19 cellular contexts compared by ENCODE assay signal in genomic region chr5:3958389-3958788, GRCh38.
DNase-seq lines count a peak whose midpoint lies in the region; ATAC-seq and TF ChIP-seq lines count a peak whose summit lies in the region.
"Had no signal": no experiment of that assay in that cellular context is flagged by ENCODE, and none has a peak within 500 bp of the region (broad histone marks: within the 10 kb centered on the region; RNA-seq: fewer than 3 reads in every experiment).

No MANE protein-coding gene starts in this region.

- H3K36me3 ChIP-seq in BLaER1 treated with 17β-estradiol and CSF1 and Interleukin-3, amounts not matched to agents 10 nM and 100 nM = peaks cover 0 to 4% (median 0%) of the 10 kb centered on the region in 11 experiments; a peak in 1 of 22 replicates
- no peaks in the 10 kb centered on the region for H3K36me3 ChIP-seq in endodermal cell (ENCODE audit: control insufficient read depth, insufficient read depth, low read length)
- peaks cover 0 to 1% of the 10 kb centered on the region in 2 donors for H3K36me3 ChIP-seq in neuronal stem cell (replicated peaks in 1 of 2; ENCODE audit: control insufficient read depth in 2 of 2, insufficient read depth in 2 of 2, low read length in 2 of 2)
- H3K36me3 ChIP-seq in Peyer's patch = no peaks in the 10 kb centered on the region
- H3K36me3 ChIP-seq: BLaER1 had no signal

- H3K9me3 Mint-ChIP-seq in activated naive CD4-positive, alpha-beta T cell treated with anti-CD3 and anti-CD28 coated beads, Interleukin-2, amount 50 U/mL, for 24 hours = peaks cover 6% of the 10 kb centered on the region
- peaks cover 13 to 29% of the 10 kb centered on the region in 2 donors for H3K9me3 Mint-ChIP-seq in activated naive CD4-positive, alpha-beta T cell treated with anti-CD3 and anti-CD28 coated beads, Interleukin-2, amount 50 U/mL, for 72 hours
- H3K9me3 Mint-ChIP-seq in endodermal cell (no peaks in the 10 kb centered on the region), T-cell (peaks cover 5 to 15% (median 13%) of the 10 kb centered on the region in 3 donors)

- no peak overlapping the region for H2BK5ac ChIP-seq in neuronal stem cell (ENCODE audit: low read length)

- no peak overlapping the region for H2AFZ ChIP-seq in neuronal stem cell (ENCODE audit: low read length)
- H2AFZ ChIP-seq: GM23338 had no signal

- peak overlapping the region in 3 of 11 experiments; percentile 70 to 80 (median 74); a peak in 6 of 22 replicates for H3K9ac ChIP-seq in BLaER1 treated with 17β-estradiol and CSF1 and Interleukin-3, amounts not matched to agents 10 nM and 100 nM
- no peak overlapping the region for H3K9ac ChIP-seq in endodermal cell (ENCODE audit: extremely low read depth, low read length, poor library complexity, severe bottlenecking)
- H3K9ac ChIP-seq in neuronal stem cell (ENCODE audit: low read depth, low read length, poor library complexity) = no peak overlapping the region
- H3K9ac ChIP-seq: BLaER1 had no signal

- no peak overlapping the region for H2BK120ac ChIP-seq in neuronal stem cell (ENCODE audit: low read depth, low read length)

- H3K9me3 ChIP-seq in BLaER1 treated with 17β-estradiol and CSF1 and Interleukin-3, amounts not matched to agents 10 nM and 100 nM (replicated peaks in 1 of 11) = peaks cover 0 to 48% (median 16%) of the 10 kb centered on the region in 11 experiments; a peak in 15 of 22 replicates
- H3K9me3 ChIP-seq in endodermal cell (ENCODE audit: control insufficient read depth, low read length) (no peaks in the 10 kb centered on the region), neuronal stem cell (replicated peaks in 1 of 2; ENCODE audit: control insufficient read depth in 2 of 2, insufficient read depth in 1 of 2, low read depth in 1 of 2, low read length in 2 of 2) (peaks cover 0 to 2% of the 10 kb centered on the region in 2 donors), Peyer's patch (no peaks in the 10 kb centered on the region)
- H3K9me3 ChIP-seq: BLaER1 had no signal

- H3K18ac ChIP-seq in neuronal stem cell (ENCODE audit: low read length) = peak overlapping the region; percentile 67

- no peaks in the 10 kb centered on the region for H3K27me3 ChIP-seq in BLaER1 treated with 17β-estradiol and CSF1 and Interleukin-3, amounts not matched to agents 10 nM and 100 nM
- H3K27me3 ChIP-seq in endodermal cell (ENCODE audit: control insufficient read depth, insufficient read depth, low read length, poor library complexity, severe bottlenecking) = no peaks in the 10 kb centered on the region
- H3K27me3 ChIP-seq in neuronal stem cell (ENCODE audit: control insufficient read depth in 3 of 3, insufficient read depth in 3 of 3, low read depth in 1 of 3, low read length in 3 of 3) = no peaks in the 10 kb centered on the region
- H3K27me3 ChIP-seq in Peyer's patch = no peaks in the 10 kb centered on the region
- H3K27me3 ChIP-seq: BLaER1 had no signal

- TF ChIP-seq CTCF in endodermal cell (conservative IDR thresholded peaks at IDR 0.05) = no peak
- TF ChIP-seq CTCF in Peyer's patch (IDR thresholded peaks at IDR 0.05) = no peak

- no peaks in the 10 kb centered on the region for H4K20me1 ChIP-seq in BLaER1 treated with 17β-estradiol and CSF1 and Interleukin-3, amounts not matched to agents 10 nM and 100 nM
- H4K20me1 ChIP-seq: BLaER1 had no signal

- H4K91ac ChIP-seq in neuronal stem cell (ENCODE audit: low read depth, low read length, poor library complexity) = no peak overlapping the region

- TF ChIP-seq POLR2A in Peyer's patch (IDR thresholded peaks at IDR 0.05) = no peak

- peak overlapping the region; percentile 1 for H3K27ac Mint-ChIP-seq in activated naive CD4-positive, alpha-beta T cell treated with anti-CD3 and anti-CD28 coated beads, Interleukin-2, amount 50 U/mL, for 24 hours
- H3K27ac Mint-ChIP-seq in activated naive CD4-positive, alpha-beta T cell treated with anti-CD3 and anti-CD28 coated beads, Interleukin-2, amount 50 U/mL, for 72 hours = no peak overlapping the region
- H3K27ac Mint-ChIP-seq in endodermal cell = no peak overlapping the region
- H3K27ac Mint-ChIP-seq in T-cell = no peak overlapping the region
- H3K27ac Mint-ChIP-seq: B cell; CD14-positive monocyte; CD4-positive, alpha-beta T cell; CD8-positive, alpha-beta memory T cell; GM23338; H9 had no signal

- no peak overlapping the region for H2AK5ac ChIP-seq in neuronal stem cell (ENCODE audit: low read depth, low read length)

- H4K8ac ChIP-seq in neuronal stem cell (ENCODE audit: low read depth, low read length) = no peak overlapping the region

- H3K4me3 Mint-ChIP-seq in activated naive CD4-positive, alpha-beta T cell treated with anti-CD3 and anti-CD28 coated beads, Interleukin-2, amount 50 U/mL, for 24 hours = no peak overlapping the region
- H3K4me3 Mint-ChIP-seq in endodermal cell (no peak overlapping the region), T-cell (no peak overlapping the region)
- H3K4me3 Mint-ChIP-seq: B cell; CD14-positive monocyte; CD4-positive, alpha-beta T cell; CD8-positive, alpha-beta memory T cell; GM23338; H9 had no signal

- CTCF ChIA-PET in T-cell (lab: Charles Lee) = no interaction called here

- POLR2A ChIA-PET in T-cell (lab: Charles Lee) = no interaction called here

- peak overlapping the region in 9 of 11 experiments; percentile 42 to 97 (median 85); a peak in 17 of 22 replicates for H3K27ac ChIP-seq in BLaER1 treated with 17β-estradiol and CSF1 and Interleukin-3, amounts not matched to agents 10 nM and 100 nM
- no peak overlapping the region for H3K27ac ChIP-seq in endodermal cell (ENCODE audit: low read depth, low read length)
- H3K27ac ChIP-seq in neuronal stem cell (replicated peaks; ENCODE audit: low read length) = no peak overlapping the region
- H3K27ac ChIP-seq in Peyer's patch = no peak overlapping the region

- DNase-seq in activated naive CD4-positive, alpha-beta T cell treated with anti-CD3 and anti-CD28 coated beads, Interleukin-2, amount 50 U/mL, for 72 hours (ENCODE audit: low spot score in 2 of 2) = no peak
- DNase-seq in endodermal cell (peak; percentile 53), neuronal stem cell (ENCODE audit: low spot score) (no peak), T-cell (no peak), Peyer's patch (no peak)
- DNase-seq: CD4-positive, alpha-beta T cell; CD8-positive, alpha-beta memory T cell; DMS 273 treated with DMSO at 0.1 percent for 48 hours; DMS79; GF-D8; H9 had no signal

- peak overlapping the region; percentile 38 to 92 (median 86); a peak in 21 of 22 replicates for H3K4me2 ChIP-seq in BLaER1 treated with 17β-estradiol and CSF1 and Interleukin-3, amounts not matched to agents 10 nM and 100 nM
- no peak overlapping the region for H3K4me2 ChIP-seq in neuronal stem cell (ENCODE audit: insufficient read depth, low read length, poor library complexity, severe bottlenecking)
- H3K4me2 ChIP-seq: GM23338 had no signal

- no peak overlapping the region for H3K4ac ChIP-seq in neuronal stem cell (ENCODE audit: low read length)

- H2BK12ac ChIP-seq in neuronal stem cell (ENCODE audit: low read length) = no peak overlapping the region

- H3K4me1 ChIP-seq in BLaER1 treated with 17β-estradiol and CSF1 and Interleukin-3, amounts not matched to agents 10 nM and 100 nM = peaks cover 66 to 98% (median 87%) of the 10 kb centered on the region in 10 experiments
- H3K4me1 ChIP-seq in endodermal cell (ENCODE audit: control insufficient read depth, insufficient read depth, low read length) (no peaks in the 10 kb centered on the region), neuronal stem cell (ENCODE audit: control insufficient read depth in 2 of 2, insufficient read depth in 1 of 2, low read depth in 1 of 2, low read length in 2 of 2) (no peaks in the 10 kb centered on the region), Peyer's patch (no peaks in the 10 kb centered on the region)

- no peaks in the 10 kb centered on the region for H3K36me3 Mint-ChIP-seq in activated naive CD4-positive, alpha-beta T cell treated with anti-CD3 and anti-CD28 coated beads, Interleukin-2, amount 50 U/mL, for 24 hours
- H3K36me3 Mint-ChIP-seq in activated naive CD4-positive, alpha-beta T cell treated with anti-CD3 and anti-CD28 coated beads, Interleukin-2, amount 50 U/mL, for 72 hours = peaks cover 0 to 10% of the 10 kb centered on the region in 2 donors
- H3K36me3 Mint-ChIP-seq in endodermal cell (ENCODE audit: low read depth) = no peaks in the 10 kb centered on the region
- H3K36me3 Mint-ChIP-seq in T-cell = no peaks in the 10 kb centered on the region
- H3K36me3 Mint-ChIP-seq: CD14-positive monocyte had no signal

- WGBS in endodermal cell (ENCODE audit: insufficient coverage in 1 of 2, insufficient read length in 1 of 2), 2 experiments = 92 to 94% methylated on average over 5 to 6 of the region's 6 CpGs
- WGBS in neuronal stem cell (ENCODE audit: extremely low coverage in 2 of 2, insufficient read length in 2 of 2, insufficient replicate concordance in 1 of 2), 2 donors = no CpG with 5 or more reads among the region's 6 CpGs

- no peak overlapping the region for H3K4me3 ChIP-seq in BLaER1 treated with 17β-estradiol and CSF1 and Interleukin-3, amounts not matched to agents 10 nM and 100 nM
- H3K4me3 ChIP-seq in endodermal cell (ENCODE audit: low read length) = no peak overlapping the region
- no peak overlapping the region for H3K4me3 ChIP-seq in neuronal stem cell (ENCODE audit: low read length in 2 of 2)
- H3K4me3 ChIP-seq in Peyer's patch = no peak overlapping the region
- H3K4me3 ChIP-seq: BLaER1, GM23338 had no signal

- no peak overlapping the region for H2BK15ac ChIP-seq in neuronal stem cell (ENCODE audit: low read length)

- H3K4me1 Mint-ChIP-seq in activated naive CD4-positive, alpha-beta T cell treated with anti-CD3 and anti-CD28 coated beads, Interleukin-2, amount 50 U/mL, for 24 hours = no peaks in the 10 kb centered on the region
- H3K4me1 Mint-ChIP-seq in endodermal cell (peaks cover 2% of the 10 kb centered on the region), T-cell (peaks cover 0 to 2% (median 0%) of the 10 kb centered on the region in 3 donors)
- H3K4me1 Mint-ChIP-seq: B cell; CD14-positive monocyte; CD8-positive, alpha-beta memory T cell; GM23338; H9 had no signal

- ATAC-seq in activated naive CD4-positive, alpha-beta T cell treated with anti-CD3 and anti-CD28 coated beads, Interleukin-2, amount 50 U/mL, for 72 hours = no peak
- ATAC-seq in HG02571 (IDR thresholded peaks at IDR 0.05; ENCODE audit: unreplicated experiment) (no peak), T-cell (replicated peaks in 1 of 4) (no peak)
- ATAC-seq: GM23338, HCT116 had no signal

- H3K27me3 Mint-ChIP-seq in activated naive CD4-positive, alpha-beta T cell treated with anti-CD3 and anti-CD28 coated beads, Interleukin-2, amount 50 U/mL, for 24 hours = no peaks in the 10 kb centered on the region
- no peaks in the 10 kb centered on the region for H3K27me3 Mint-ChIP-seq in endodermal cell (ENCODE audit: insufficient read depth)
- H3K27me3 Mint-ChIP-seq in T-cell = no peaks in the 10 kb centered on the region
- H3K27me3 Mint-ChIP-seq: B cell; CD4-positive, alpha-beta T cell; CD8-positive, alpha-beta memory T cell had no signal

- H3K79me1 ChIP-seq in neuronal stem cell (ENCODE audit: low read depth, low read length) = no peaks in the 10 kb centered on the region

- H3K23ac ChIP-seq in neuronal stem cell (ENCODE audit: low read depth, low read length, poor library complexity) = no peak overlapping the region

- H3K14ac ChIP-seq in neuronal stem cell (ENCODE audit: low read length) = no peak overlapping the region

Comparison
In these comparisons a context has a peak if more than half of its experiments do, and no peak if none do; other contexts are left out.
1. H3K27ac ChIP-seq: peak in BLaER1 treated with 17β-estradiol and CSF1 and Interleukin-3, amounts not matched to agents 10 nM and 100 nM (9 of 11); none in endodermal cell (single experiment), neuronal stem cell (single experiment) and Peyer's patch (0 of 4).